Comparison of ENCODE assay signal across 1 cellular context in the genomic region with DNA sequence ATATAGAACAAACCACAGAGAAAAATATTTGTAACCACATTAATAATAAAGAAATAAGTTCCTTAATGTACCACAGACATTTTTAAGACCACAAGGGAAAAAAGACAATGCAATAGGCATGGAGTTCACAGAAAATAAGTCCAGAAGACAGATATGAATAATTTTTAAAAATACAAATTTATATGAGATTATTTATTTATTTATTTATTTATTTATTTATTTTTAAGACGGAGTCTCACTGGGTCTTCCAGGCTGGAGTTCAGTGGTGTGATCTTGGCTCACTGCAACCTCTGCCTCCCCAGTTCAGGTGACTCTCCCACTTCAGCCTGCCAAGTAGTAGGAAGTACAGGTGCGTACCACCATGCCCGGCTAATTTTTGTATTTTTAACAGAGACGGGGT.
TF ChIP-seq lines count a peak whose summit lies in the region.

No MANE protein-coding gene starts in this region.

TF ChIP-seq in HEK293, 187 proteins besides CTCF, POLR2A, EP300 and RAD21 (continued from another document):
- TF ChIP-seq, protein P1, sequence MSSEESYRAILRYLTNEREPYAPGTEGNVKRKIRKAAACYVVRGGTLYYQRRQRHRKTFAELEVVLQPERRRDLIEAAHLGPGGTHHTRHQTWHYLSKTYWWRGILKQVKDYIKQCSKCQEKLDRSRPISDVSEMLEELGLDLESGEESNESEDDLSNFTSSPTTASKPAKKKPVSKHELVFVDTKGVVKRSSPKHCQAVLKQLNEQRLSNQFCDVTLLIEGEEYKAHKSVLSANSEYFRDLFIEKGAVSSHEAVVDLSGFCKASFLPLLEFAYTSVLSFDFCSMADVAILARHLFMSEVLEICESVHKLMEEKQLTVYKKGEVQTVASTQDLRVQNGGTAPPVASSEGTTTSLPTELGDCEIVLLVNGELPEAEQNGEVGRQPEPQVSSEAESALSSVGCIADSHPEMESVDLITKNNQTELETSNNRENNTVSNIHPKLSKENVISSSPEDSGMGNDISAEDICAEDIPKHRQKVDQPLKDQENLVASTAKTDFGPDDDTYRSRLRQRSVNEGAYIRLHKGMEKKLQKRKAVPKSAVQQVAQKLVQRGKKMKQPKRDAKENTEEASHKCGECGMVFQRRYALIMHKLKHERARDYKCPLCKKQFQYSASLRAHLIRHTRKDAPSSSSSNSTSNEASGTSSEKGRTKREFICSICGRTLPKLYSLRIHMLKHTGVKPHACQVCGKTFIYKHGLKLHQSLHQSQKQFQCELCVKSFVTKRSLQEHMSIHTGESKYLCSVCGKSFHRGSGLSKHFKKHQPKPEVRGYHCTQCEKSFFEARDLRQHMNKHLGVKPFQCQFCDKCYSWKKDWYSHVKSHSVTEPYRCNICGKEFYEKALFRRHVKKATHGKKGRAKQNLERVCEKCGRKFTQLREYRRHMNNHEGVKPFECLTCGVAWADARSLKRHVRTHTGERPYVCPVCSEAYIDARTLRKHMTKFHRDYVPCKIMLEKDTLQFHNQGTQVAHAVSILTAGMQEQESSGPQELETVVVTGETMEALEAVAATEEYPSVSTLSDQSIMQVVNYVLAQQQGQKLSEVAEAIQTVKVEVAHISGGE (tag by site-specific recombination; conservative IDR thresholded peaks at IDR 0.05; ENCODE audit: low read depth) = peak; percentile 39; the same call in 1 of the 2 replicates
- TF ChIP-seq ZNF394 (tag by site-specific recombination; IDR thresholded peaks at IDR 0.05; ENCODE audit: borderline replicate concordance) (peak; percentile 75; the same call in 1 of the 2 replicates), ZNF623 (tag by site-specific recombination; IDR thresholded peaks at IDR 0.05) (peak; percentile 39), ZNF132 (tag by site-specific recombination; IDR thresholded peaks at IDR 0.05; ENCODE audit: borderline replicate concordance) (no peak)
- TF ChIP-seq, protein P2, sequence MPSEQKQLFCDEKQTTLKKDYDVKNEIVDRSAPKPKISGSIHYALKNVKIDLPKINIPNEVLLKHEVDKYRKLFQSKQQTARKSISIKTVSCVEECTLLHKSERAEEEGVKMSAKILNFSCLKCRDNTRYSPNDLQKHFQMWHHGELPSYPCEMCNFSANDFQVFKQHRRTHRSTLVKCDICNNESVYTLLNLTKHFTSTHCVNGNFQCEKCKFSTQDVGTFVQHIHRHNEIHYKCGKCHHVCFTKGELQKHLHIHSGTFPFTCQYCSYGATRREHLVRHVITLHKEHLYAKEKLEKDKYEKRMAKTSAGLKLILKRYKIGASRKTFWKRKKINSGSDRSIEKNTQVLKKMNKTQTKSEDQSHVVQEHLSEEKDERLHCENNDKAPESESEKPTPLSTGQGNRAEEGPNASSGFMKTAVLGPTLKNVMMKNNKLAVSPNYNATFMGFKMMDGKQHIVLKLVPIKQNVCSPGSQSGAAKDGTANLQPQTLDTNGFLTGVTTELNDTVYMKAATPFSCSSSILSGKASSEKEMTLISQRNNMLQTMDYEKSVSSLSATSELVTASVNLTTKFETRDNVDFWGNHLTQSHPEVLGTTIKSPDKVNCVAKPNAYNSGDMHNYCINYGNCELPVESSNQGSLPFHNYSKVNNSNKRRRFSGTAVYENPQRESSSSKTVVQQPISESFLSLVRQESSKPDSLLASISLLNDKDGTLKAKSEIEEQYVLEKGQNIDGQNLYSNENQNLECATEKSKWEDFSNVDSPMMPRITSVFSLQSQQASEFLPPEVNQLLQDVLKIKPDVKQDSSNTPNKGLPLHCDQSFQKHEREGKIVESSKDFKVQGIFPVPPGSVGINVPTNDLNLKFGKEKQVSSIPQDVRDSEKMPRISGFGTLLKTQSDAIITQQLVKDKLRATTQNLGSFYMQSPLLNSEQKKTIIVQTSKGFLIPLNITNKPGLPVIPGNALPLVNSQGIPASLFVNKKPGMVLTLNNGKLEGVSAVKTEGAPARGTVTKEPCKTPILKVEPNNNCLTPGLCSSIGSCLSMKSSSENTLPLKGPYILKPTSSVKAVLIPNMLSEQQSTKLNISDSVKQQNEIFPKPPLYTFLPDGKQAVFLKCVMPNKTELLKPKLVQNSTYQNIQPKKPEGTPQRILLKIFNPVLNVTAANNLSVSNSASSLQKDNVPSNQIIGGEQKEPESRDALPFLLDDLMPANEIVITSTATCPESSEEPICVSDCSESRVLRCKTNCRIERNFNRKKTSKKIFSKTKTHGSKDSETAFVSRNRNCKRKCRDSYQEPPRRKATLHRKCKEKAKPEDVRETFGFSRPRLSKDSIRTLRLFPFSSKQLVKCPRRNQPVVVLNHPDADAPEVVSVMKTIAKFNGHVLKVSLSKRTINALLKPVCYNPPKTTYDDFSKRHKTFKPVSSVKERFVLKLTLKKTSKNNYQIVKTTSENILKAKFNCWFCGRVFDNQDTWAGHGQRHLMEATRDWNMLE (tag by site-specific recombination; conservative IDR thresholded peaks at IDR 0.05; ENCODE audit: low read depth) = peak; percentile 65; the same call in 1 of the 2 replicates
